In the genomic region with DNA sequence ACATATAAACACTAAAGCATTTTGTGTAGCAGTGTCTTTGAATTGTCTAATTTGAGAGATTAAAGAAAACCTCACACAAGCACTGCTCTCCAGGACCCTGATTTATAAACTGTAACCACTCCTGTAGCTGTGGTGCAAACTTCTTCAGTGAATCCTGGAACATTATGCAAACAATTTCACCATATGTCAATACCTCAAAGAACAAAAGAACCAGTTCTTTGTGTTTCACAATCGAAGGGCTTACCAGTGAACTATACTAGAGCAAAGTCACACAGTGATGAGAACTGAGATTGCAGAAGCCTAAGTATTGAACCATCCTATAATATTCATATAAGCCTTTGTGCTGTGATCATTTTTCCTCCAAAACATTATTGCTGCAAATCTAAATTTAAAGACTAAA, we compare ENCODE assay signal across 10 cellular contexts. TPM values are rescaled to one million over a fixed set of nuclear protein-coding genes. Genes with fewer than 3 reads are reported as not detected.
DNase-seq lines count a peak whose midpoint lies in the region; ATAC-seq and TF ChIP-seq lines count a peak whose summit lies in the region.
"Had no signal": no experiment of that assay in that cellular context is flagged by ENCODE, and none has a peak within 500 bp of the region (broad histone marks: within the 10 kb centered on the region; RNA-seq: fewer than 3 reads in every experiment).

No MANE protein-coding gene starts in this region.

- H2BK120ac ChIP-seq in IMR-90 (ENCODE audit: low read depth, low read length), result no peak overlapping the region

- H2BK15ac ChIP-seq in IMR-90 (ENCODE audit: low read depth, low read length), result no peak overlapping the region

- no peak overlapping the region for H3K23ac ChIP-seq in IMR-90 (ENCODE audit: low read depth, low read length)

- H3K18ac ChIP-seq in IMR-90 (ENCODE audit: low read depth, low read length), result peak overlapping the region; percentile 14; the same call in 1 of the 2 replicates

- peak overlapping the region; percentile 33; the same call in 1 of the 2 replicates for H3K27ac ChIP-seq in IMR-90 (ENCODE audit: insufficient read depth, low read length)
- H3K27ac ChIP-seq in epithelial cell of prostate, result peak overlapping the region; percentile 46
- peak overlapping the region in 2 of 4 donors; percentile 3 to 21 for H3K27ac ChIP-seq in gastrocnemius medialis

- intact Hi-C loops in IMR-90 (cut with micrococcal nuclease), result no loop called here
- intact Hi-C loops in gastrocnemius medialis (cut with DNase I; ENCODE audit: low total_unique reads), result no loop called here

- TF ChIP-seq RAD21 in IMR-90 (IDR thresholded peaks at IDR 0.05; ENCODE audit: low read length), result no peak

- no peak overlapping the region for H3K56ac ChIP-seq in IMR-90 (ENCODE audit: extremely low read depth, insufficient read depth, low read length)

- ATAC-seq in IMR-90 (ENCODE audit: low read depth) (no peak), gastrocnemius medialis (peak; percentile 24 to 75), HG03175 (IDR thresholded peaks at IDR 0.05; ENCODE audit: unreplicated experiment) (no peak)

- H4K91ac ChIP-seq in IMR-90 (ENCODE audit: insufficient read depth, low read depth, low read length), result no peak overlapping the region

- peaks cover 3% of the 10 kb centered on the region for H3K36me3 ChIP-seq in IMR-90 (ENCODE audit: control insufficient read depth, insufficient read depth, low read length)
- peaks cover 0 to 16% of the 10 kb centered on the region in 2 donors for H3K36me3 ChIP-seq in gastrocnemius medialis
- peaks cover 23% of the 10 kb centered on the region for H3K36me3 ChIP-seq in MG63

- dilution Hi-C loops in IMR-90 (cut with HindIII; ENCODE audit: low sequenced_read_pairs, unreplicated experiment), result no loop called here

- TF ChIP-seq POLR2A in IMR-90 (IDR thresholded peaks at IDR 0.05; ENCODE audit: low read depth, low read length) (no peak), gastrocnemius medialis (IDR thresholded peaks at IDR 0.05) (no peak)

- H3K4me3 ChIP-seq in IMR-90 (ENCODE audit: insufficient read depth, low read depth, low read length) (no peak overlapping the region), gastrocnemius medialis (no peak overlapping the region), MG63 (no peak overlapping the region)

- H3K4me2 ChIP-seq in IMR-90 (ENCODE audit: low read depth, low read length), result no peak overlapping the region

- H2BK20ac ChIP-seq in IMR-90 (ENCODE audit: low read depth, low read length), result peak overlapping the region; percentile 26; the same call in 1 of the 2 replicates

- H3K9me3 ChIP-seq in IMR-90 (ENCODE audit: control insufficient read depth, insufficient read depth, low read length), result no peaks in the 10 kb centered on the region
- no peaks in the 10 kb centered on the region for H3K9me3 ChIP-seq in gastrocnemius medialis
- no peaks in the 10 kb centered on the region for H3K9me3 ChIP-seq in MG63

- POLR2A ChIA-PET in IMR-90 (lab: Charles Lee; ENCODE audit: unreplicated experiment), result no interaction called here

- H4K5ac ChIP-seq in IMR-90 (ENCODE audit: low read depth, low read length), result no peak overlapping the region

- no peak overlapping the region for H2AK9ac ChIP-seq in IMR-90 (replicated peaks; ENCODE audit: low read depth, low read length, poor library complexity)

- no peak overlapping the region for H2AFZ ChIP-seq in IMR-90 (replicated peaks; ENCODE audit: low read length, poor library complexity)

- in situ Hi-C loops in IMR-90 (cut with MboI; ENCODE audit: low sequenced_read_pairs) (no loop called here), gastrocnemius medialis (cut with MboI; ENCODE audit: low sequenced_read_pairs in 4 of 4) (no loop called here)

- BruUV-seq in IMR-90 (replicated peaks; lab: Mats Ljungman, UMichigan), result no TSS peak

- no peak overlapping the region for H2AK5ac ChIP-seq in IMR-90 (ENCODE audit: low read depth, low read length)

- no peak overlapping the region for H3K9ac ChIP-seq in IMR-90 (ENCODE audit: low read depth, low read length)

- H3K4ac ChIP-seq in IMR-90 (ENCODE audit: low read depth, low read length), result no peak overlapping the region

- no peak overlapping the region for H4K8ac ChIP-seq in IMR-90 (ENCODE audit: low read depth in 2 of 2, low read length in 2 of 2)

- no CpG with 5 or more reads among the region's 1 CpG for WGBS in IMR-90 (ENCODE audit: extremely low coverage in 2 of 2, insufficient read length in 1 of 2), 2 experiments

- 0 out of 4 replicates have a peak, but pooled peaks cover 0 to 8% of the 10 kb centered on the region in 2 experiments for H3K79me1 ChIP-seq in IMR-90 (ENCODE audit: low read depth in 1 of 2, low read length in 2 of 2)

- no peaks in the 10 kb centered on the region for H3K27me3 ChIP-seq in IMR-90 (ENCODE audit: control insufficient read depth, insufficient read depth, low read length)
- no peaks in the 10 kb centered on the region for H3K27me3 ChIP-seq in gastrocnemius medialis
- H3K27me3 ChIP-seq in MG63, result no peaks in the 10 kb centered on the region

- no peaks in the 10 kb centered on the region for H4K20me1 ChIP-seq in IMR-90 (ENCODE audit: insufficient read depth, low read length)

- H3K14ac ChIP-seq in IMR-90 (replicated peaks; ENCODE audit: low read depth, low read length), result no peak overlapping the region

- TF ChIP-seq CTCF in IMR-90 (conservative IDR thresholded peaks at IDR 0.05; ENCODE audit: low read depth, low read length) (no peak), gastrocnemius medialis (IDR thresholded peaks at IDR 0.05 in 4 of 5, conservative IDR thresholded peaks at IDR 0.05 in 1 of 5) (no peak)

- H3K4me1 ChIP-seq in IMR-90 (ENCODE audit: control insufficient read depth, insufficient read depth, low read length) (peaks cover 10% of the 10 kb centered on the region; the same call in 1 of the 2 replicates), gastrocnemius medialis (peaks cover 8 to 27% of the 10 kb centered on the region in 2 donors)

- DNase-seq in NOMO-1 (lab: John Stamatoyannopoulos, UW; ENCODE audit: unreplicated experiment in 2 of 2) (peak; percentile 25 to 76), NOMO-1 treated with dmso at 0.1 percent for 144 hours (lab: John Stamatoyannopoulos, UW; ENCODE audit: unreplicated experiment) (no peak), IMR-90 (peak; percentile 34), epithelial cell of prostate (ENCODE audit: low read depth, low spot score) (peak; percentile 20), gastrocnemius medialis (no peak), MG63 (no peak), NCI-H1417 treated with DMSO at 0.1 percent for 48 hours (lab: John Stamatoyannopoulos, UW) (no peak)
- DNase-seq: NCI-H1436 treated with DMSO at 0.1 percent for 48 hours, T-helper 1 cell had no signal

- no peak overlapping the region for H2BK5ac ChIP-seq in IMR-90 (ENCODE audit: low read depth, low read length, poor library complexity, severe bottlenecking)

- CTCF ChIA-PET in IMR-90 (lab: Yijun Ruan, JAX), result interaction anchor here (0.6 kb wide), 1 partner anchor 171 kb away, joined by 4 read pairs; no protein-coding TSS in a partner anchor

- peaks cover 7% of the 10 kb centered on the region; the same call in 1 of the 2 replicates for H3K9me1 ChIP-seq in IMR-90 (ENCODE audit: insufficient read depth, low read length)

TF ChIP-seq in IMR-90, 13 proteins besides CTCF, POLR2A, EP300 and RAD21:
- TF ChIP-seq, protein P1, sequence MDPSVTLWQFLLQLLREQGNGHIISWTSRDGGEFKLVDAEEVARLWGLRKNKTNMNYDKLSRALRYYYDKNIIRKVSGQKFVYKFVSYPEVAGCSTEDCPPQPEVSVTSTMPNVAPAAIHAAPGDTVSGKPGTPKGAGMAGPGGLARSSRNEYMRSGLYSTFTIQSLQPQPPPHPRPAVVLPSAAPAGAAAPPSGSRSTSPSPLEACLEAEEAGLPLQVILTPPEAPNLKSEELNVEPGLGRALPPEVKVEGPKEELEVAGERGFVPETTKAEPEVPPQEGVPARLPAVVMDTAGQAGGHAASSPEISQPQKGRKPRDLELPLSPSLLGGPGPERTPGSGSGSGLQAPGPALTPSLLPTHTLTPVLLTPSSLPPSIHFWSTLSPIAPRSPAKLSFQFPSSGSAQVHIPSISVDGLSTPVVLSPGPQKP (IDR thresholded peaks at IDR 0.05; ENCODE audit: borderline replicate concordance, low read depth, low read length), result no peak
- TF ChIP-seq CEBPB (IDR thresholded peaks at IDR 0.05; ENCODE audit: low read depth, low read length), result peak; percentile 52

RNA-seq across cellular contexts. Expression of a gene that starts 21.5 kb away (rescaled TPM):
- 32.3 and 45.5 TPM in 2 replicates for total RNA-seq in IMR-90 (2012; rRNA removed)
- 34.9 and 42.0 TPM in 2 replicates for polyA plus RNA-seq in IMR-90 (2012; rRNA removed)
- 9.5 and 24.6 TPM in 2 replicates for polyA plus RNA-seq in IMR-90 (2012; cell fraction: cytosol; rRNA removed)
- polyA plus RNA-seq in IMR-90 (2012; cell fraction: nucleus; rRNA removed; ENCODE audit: low replicate concordance), result 3.5 and 26.4 TPM in 2 replicates
- total RNA-seq in gastrocnemius medialis, result 10 to 100 TPM in 3 of 4 donors, 1 to 10 TPM in 1; 9.4 to 30.0 (median 22.2) TPM
- 49.7 and 54.9 TPM in 2 replicates for total RNA-seq in MG63 (2014; rRNA removed; shearing (Covaris generic); ENCODE audit: low replicate concordance)

Comparison
In these comparisons a context has a peak if more than half of its experiments do, and no peak if none do; other contexts are left out.
1. DNase-seq: peak in NOMO-1 (2 of 2), IMR-90 (single experiment) and epithelial cell of prostate (single experiment); none in NOMO-1 treated with dmso at 0.1 percent for 144 hours (single experiment), gastrocnemius medialis (0 of 2), MG63 (single experiment) and NCI-H1417 treated with DMSO at 0.1 percent for 48 hours (single experiment).
2. ATAC-seq: peak in gastrocnemius medialis (2 of 2); none in IMR-90 (single experiment) and HG03175 (single experiment).